Comparison of ENCODE assay signal across 1 cellular context in the genomic region with DNA sequence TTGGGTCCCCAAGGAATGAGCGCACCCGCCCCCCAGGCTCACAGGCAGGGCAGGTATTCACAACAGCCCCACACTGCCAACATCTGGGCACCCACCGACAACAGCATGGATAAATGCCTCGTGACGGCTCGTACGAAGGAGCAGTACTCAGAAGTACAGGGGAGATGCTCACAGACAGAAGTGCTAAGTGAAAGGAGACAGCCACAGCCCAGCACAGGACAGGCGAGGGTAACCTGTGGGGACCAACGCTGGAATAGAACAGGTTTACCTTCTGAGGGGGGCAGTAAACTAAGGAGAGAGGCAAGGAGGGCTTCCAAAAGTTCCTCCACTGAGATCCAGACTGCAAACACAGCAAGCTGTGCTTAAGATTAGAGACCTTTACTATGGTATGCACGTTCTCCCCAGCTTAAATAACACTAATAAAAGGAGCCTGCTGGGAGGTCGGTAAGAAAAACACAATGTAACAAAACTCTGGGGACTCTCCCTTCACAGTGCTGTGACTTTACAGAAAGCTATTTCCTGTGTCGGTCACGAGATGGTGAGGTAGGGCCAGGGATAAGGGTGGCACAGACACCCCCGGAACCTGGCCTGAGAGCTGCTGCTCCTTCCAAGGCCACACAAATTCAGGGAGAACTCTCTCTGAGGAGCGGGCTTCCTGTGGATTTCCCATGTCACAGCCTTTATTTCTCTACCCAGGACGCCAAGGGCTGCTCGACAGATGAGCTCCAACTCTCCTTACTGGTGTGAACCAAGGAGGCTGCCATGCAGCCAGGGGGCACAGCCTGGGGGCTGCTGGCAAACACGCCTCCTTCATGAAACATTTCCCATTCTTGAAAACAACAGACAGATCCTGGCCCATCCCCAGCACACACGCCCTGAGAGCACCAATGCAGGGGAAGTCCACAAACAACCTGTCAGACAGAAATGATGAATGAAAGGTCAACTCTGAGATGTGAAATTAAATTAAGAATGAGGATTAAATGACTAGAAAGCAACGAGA.
TF ChIP-seq lines count a peak whose summit lies in the region.

No MANE protein-coding gene starts in this region.

TF ChIP-seq in GM12878, 131 proteins besides CTCF, POLR2A, EP300 and RAD21 (continued from another document):
- TF ChIP-seq, protein P1, sequence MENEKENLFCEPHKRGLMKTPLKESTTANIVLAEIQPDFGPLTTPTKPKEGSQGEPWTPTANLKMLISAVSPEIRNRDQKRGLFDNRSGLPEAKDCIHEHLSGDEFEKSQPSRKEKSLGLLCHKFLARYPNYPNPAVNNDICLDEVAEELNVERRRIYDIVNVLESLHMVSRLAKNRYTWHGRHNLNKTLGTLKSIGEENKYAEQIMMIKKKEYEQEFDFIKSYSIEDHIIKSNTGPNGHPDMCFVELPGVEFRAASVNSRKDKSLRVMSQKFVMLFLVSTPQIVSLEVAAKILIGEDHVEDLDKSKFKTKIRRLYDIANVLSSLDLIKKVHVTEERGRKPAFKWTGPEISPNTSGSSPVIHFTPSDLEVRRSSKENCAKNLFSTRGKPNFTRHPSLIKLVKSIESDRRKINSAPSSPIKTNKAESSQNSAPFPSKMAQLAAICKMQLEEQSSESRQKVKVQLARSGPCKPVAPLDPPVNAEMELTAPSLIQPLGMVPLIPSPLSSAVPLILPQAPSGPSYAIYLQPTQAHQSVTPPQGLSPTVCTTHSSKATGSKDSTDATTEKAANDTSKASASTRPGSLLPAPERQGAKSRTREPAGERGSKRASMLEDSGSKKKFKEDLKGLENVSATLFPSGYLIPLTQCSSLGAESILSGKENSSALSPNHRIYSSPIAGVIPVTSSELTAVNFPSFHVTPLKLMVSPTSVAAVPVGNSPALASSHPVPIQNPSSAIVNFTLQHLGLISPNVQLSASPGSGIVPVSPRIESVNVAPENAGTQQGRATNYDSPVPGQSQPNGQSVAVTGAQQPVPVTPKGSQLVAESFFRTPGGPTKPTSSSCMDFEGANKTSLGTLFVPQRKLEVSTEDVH (IDR thresholded peaks at IDR 0.05; ENCODE audit: low read depth, partially characterized antibody): no peak
- peak; percentile 28; the same call in 1 of the 2 replicates for TF ChIP-seq BACH1 (IDR thresholded peaks at IDR 0.05; ENCODE audit: borderline replicate concordance)
- TF ChIP-seq HDAC6 (IDR thresholded peaks at IDR 0.05; ENCODE audit: unreplicated experiment): no peak
- no peak for TF ChIP-seq KLF5 (IDR thresholded peaks at IDR 0.05; ENCODE audit: partially characterized antibody)
- TF ChIP-seq ZNF24 (IDR thresholded peaks at IDR 0.05): no peak
- no peak for TF ChIP-seq CBX3 (IDR thresholded peaks at IDR 0.05; ENCODE audit: borderline replicate concordance, low read depth)
- 0 out of 2 replicates have a peak, but pooled peaks have one; percentile 10 for TF ChIP-seq LARP7 (IDR thresholded peaks at IDR 0.05)
- peak; percentile 59; the same call in 1 of the 2 replicates for TF ChIP-seq IKZF1 (conservative IDR thresholded peaks at IDR 0.05)
- TF ChIP-seq, protein P2, sequence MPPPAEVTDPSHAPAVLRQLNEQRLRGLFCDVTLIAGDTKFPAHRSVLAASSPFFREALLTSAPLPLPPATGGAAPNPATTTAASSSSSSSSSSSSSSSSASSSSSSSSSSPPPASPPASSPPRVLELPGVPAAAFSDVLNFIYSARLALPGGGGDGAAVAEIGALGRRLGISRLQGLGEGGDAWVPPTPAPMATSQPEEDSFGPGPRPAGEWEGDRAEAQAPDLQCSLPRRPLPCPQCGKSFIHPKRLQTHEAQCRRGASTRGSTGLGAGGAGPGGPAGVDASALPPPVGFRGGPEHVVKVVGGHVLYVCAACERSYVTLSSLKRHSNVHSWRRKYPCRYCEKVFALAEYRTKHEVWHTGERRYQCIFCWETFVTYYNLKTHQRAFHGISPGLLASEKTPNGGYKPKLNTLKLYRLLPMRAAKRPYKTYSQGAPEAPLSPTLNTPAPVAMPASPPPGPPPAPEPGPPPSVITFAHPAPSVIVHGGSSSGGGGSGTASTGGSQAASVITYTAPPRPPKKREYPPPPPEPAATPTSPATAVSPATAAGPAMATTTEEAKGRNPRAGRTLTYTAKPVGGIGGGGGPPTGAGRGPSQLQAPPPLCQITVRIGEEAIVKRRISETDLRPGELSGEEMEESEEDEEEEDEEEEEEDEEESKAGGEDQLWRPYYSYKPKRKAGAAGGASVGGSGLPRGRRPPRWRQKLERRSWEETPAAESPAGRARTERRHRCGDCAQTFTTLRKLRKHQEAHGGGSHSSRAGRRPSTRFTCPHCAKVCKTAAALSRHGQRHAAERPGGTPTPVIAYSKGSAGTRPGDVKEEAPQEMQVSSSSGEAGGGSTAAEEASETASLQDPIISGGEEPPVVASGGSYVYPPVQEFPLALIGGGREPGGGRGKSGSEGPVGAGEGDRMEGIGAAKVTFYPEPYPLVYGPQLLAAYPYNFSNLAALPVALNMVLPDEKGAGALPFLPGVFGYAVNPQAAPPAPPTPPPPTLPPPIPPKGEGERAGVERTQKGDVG (CRISPR knock-in tag; IDR thresholded peaks at IDR 0.05): peak; percentile 81
- peak; percentile 56 for TF ChIP-seq EED (IDR thresholded peaks at IDR 0.05; ENCODE audit: low read depth)
- TF ChIP-seq, protein P3, sequence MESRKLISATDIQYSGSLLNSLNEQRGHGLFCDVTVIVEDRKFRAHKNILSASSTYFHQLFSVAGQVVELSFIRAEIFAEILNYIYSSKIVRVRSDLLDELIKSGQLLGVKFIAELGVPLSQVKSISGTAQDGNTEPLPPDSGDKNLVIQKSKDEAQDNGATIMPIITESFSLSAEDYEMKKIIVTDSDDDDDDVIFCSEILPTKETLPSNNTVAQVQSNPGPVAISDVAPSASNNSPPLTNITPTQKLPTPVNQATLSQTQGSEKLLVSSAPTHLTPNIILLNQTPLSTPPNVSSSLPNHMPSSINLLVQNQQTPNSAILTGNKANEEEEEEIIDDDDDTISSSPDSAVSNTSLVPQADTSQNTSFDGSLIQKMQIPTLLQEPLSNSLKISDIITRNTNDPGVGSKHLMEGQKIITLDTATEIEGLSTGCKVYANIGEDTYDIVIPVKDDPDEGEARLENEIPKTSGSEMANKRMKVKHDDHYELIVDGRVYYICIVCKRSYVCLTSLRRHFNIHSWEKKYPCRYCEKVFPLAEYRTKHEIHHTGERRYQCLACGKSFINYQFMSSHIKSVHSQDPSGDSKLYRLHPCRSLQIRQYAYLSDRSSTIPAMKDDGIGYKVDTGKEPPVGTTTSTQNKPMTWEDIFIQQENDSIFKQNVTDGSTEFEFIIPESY (IDR thresholded peaks at IDR 0.05): no peak
- TF ChIP-seq, protein P4, sequence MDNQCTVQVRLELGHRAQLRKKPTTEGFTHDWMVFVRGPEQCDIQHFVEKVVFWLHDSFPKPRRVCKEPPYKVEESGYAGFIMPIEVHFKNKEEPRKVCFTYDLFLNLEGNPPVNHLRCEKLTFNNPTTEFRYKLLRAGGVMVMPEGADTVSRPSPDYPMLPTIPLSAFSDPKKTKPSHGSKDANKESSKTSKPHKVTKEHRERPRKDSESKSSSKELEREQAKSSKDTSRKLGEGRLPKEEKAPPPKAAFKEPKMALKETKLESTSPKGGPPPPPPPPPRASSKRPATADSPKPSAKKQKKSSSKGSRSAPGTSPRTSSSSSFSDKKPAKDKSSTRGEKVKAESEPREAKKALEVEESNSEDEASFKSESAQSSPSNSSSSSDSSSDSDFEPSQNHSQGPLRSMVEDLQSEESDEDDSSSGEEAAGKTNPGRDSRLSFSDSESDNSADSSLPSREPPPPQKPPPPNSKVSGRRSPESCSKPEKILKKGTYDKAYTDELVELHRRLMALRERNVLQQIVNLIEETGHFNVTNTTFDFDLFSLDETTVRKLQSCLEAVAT (IDR thresholded peaks at IDR 0.05): no peak
- TF ChIP-seq ATF7 (IDR thresholded peaks at IDR 0.05; ENCODE audit: low read depth): peak; percentile 58; the same call in 1 of the 2 replicates
- TF ChIP-seq SIN3A (IDR thresholded peaks at IDR 0.05; ENCODE audit: low read depth, low read length): no peak
- no peak for TF ChIP-seq RELA (IDR thresholded peaks at IDR 0.05; ENCODE audit: borderline replicate concordance, partially characterized antibody)
- TF ChIP-seq, protein P5, sequence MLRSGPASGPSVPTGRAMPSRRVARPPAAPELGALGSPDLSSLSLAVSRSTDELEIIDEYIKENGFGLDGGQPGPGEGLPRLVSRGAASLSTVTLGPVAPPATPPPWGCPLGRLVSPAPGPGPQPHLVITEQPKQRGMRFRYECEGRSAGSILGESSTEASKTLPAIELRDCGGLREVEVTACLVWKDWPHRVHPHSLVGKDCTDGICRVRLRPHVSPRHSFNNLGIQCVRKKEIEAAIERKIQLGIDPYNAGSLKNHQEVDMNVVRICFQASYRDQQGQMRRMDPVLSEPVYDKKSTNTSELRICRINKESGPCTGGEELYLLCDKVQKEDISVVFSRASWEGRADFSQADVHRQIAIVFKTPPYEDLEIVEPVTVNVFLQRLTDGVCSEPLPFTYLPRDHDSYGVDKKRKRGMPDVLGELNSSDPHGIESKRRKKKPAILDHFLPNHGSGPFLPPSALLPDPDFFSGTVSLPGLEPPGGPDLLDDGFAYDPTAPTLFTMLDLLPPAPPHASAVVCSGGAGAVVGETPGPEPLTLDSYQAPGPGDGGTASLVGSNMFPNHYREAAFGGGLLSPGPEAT (IDR thresholded peaks at IDR 0.05; ENCODE audit: low read depth): peak; percentile 43; the same call in 1 of the 2 replicates
- TF ChIP-seq RCOR1 (conservative IDR thresholded peaks at IDR 0.05; ENCODE audit: low read depth, low read length): no peak
- TF ChIP-seq, protein P6, sequence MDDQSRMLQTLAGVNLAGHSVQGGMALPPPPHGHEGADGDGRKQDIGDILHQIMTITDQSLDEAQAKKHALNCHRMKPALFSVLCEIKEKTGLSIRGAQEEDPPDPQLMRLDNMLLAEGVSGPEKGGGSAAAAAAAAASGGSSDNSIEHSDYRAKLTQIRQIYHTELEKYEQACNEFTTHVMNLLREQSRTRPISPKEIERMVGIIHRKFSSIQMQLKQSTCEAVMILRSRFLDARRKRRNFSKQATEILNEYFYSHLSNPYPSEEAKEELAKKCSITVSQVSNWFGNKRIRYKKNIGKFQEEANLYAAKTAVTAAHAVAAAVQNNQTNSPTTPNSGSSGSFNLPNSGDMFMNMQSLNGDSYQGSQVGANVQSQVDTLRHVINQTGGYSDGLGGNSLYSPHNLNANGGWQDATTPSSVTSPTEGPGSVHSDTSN (IDR thresholded peaks at IDR 0.05; ENCODE audit: insufficient replicate concordance, low read depth, low read length): peak; percentile 80
- TF ChIP-seq PAX5 (IDR thresholded peaks at IDR 0.05; ENCODE audit: borderline replicate concordance, low read depth, low read length): peak; percentile 30; the same call in 1 of the 2 replicates
- TF ChIP-seq, protein P7, sequence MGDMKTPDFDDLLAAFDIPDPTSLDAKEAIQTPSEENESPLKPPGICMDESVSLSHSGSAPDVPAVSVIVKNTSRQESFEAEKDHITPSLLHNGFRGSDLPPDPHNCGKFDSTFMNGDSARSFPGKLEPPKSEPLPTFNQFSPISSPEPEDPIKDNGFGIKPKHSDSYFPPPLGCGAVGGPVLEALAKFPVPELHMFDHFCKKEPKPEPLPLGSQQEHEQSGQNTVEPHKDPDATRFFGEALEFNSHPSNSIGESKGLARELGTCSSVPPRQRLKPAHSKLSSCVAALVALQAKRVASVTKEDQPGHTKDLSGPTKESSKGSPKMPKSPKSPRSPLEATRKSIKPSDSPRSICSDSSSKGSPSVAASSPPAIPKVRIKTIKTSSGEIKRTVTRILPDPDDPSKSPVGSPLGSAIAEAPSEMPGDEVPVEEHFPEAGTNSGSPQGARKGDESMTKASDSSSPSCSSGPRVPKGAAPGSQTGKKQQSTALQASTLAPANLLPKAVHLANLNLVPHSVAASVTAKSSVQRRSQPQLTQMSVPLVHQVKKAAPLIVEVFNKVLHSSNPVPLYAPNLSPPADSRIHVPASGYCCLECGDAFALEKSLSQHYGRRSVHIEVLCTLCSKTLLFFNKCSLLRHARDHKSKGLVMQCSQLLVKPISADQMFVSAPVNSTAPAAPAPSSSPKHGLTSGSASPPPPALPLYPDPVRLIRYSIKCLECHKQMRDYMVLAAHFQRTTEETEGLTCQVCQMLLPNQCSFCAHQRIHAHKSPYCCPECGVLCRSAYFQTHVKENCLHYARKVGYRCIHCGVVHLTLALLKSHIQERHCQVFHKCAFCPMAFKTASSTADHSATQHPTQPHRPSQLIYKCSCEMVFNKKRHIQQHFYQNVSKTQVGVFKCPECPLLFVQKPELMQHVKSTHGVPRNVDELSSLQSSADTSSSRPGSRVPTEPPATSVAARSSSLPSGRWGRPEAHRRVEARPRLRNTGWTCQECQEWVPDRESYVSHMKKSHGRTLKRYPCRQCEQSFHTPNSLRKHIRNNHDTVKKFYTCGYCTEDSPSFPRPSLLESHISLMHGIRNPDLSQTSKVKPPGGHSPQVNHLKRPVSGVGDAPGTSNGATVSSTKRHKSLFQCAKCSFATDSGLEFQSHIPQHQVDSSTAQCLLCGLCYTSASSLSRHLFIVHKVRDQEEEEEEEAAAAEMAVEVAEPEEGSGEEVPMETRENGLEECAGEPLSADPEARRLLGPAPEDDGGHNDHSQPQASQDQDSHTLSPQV (IDR thresholded peaks at IDR 0.05): 0 out of 2 replicates have a peak, but pooled peaks have one; percentile 46
- no peak for TF ChIP-seq CHD1 (IDR thresholded peaks at IDR 0.05; ENCODE audit: low read depth, low read length)
